ENCODE assay signal across 19 cellular contexts in the genomic region with DNA sequence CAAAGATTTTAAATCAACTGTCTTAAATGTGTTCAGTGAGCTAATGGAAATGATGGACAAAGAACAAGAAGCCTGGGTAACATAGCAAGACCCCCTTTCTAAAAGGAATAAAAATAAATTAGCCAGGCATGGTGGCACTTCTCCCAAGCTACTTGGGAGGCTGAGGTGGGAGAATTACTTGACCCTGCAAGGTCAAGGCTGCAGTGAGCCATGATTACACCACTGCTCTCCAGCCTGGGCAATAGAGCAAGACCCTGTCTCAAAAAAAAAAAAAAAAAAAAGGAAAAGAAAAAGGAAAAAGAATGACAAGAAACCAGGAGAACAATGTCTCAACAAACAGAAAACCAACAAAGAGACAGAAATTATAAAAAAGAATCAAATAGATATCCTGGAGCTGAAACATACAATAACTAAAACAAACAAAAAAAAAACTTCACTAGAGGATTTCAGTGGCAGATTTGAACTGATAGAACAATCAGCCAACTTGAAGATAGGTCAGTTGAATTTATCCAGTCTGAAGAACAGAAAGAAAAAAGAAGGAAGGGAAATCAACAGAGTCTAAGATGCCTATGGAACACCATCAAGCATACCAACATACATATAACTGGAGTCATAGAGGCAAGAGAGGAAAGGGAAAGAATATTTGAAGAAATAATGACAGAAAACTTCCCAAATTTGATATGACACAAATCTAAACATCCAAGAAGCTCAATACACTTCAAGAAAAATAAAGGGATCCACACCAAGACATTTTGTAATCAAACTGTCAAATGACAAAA. TPM values are rescaled to one million over a fixed set of nuclear protein-coding genes. Genes with fewer than 3 reads are reported as not detected.
DNase-seq lines count a peak whose midpoint lies in the region; ATAC-seq lines count a peak whose summit lies in the region.
"Had no signal": no experiment of that assay in that cellular context is flagged by ENCODE, and none has a peak within 500 bp of the region (broad histone marks: within the 10 kb centered on the region; RNA-seq: fewer than 3 reads in every experiment).

No MANE protein-coding gene starts in this region.

- H3K27ac Mint-ChIP-seq in activated T-cell treated with anti-CD3 and anti-CD28 coated beads, Interleukin-2, amount 50 U/mL, for 24 hours: peak overlapping the region; percentile 50
- H3K27ac Mint-ChIP-seq in IgD-negative memory B cell: peak overlapping the region in 2 of 3 donors; percentile 68 to 72
- H3K27ac Mint-ChIP-seq in activated naive CD8-positive, alpha-beta T cell treated with anti-CD3 and anti-CD28 coated beads, Interleukin-2, amount 10 ng/mL, durations not matched to agents 7 days and 5 days: peak overlapping the region; percentile 81
- H3K27ac Mint-ChIP-seq in stimulated activated naive B cell treated with anti-CD40 and anti-IgM and Interleukin-4, amounts not matched to agents 10 μg/mL and 1 μg/mL and 100 μg/mL, for 72 hours: peak overlapping the region; percentile 53

- no peaks in the 10 kb centered on the region for H3K27me3 Mint-ChIP-seq in activated T-cell treated with anti-CD3 and anti-CD28 coated beads, Interleukin-2, amount 50 U/mL, for 24 hours
- no peaks in the 10 kb centered on the region for H3K27me3 Mint-ChIP-seq in IgD-negative memory B cell
- no peaks in the 10 kb centered on the region for H3K27me3 Mint-ChIP-seq in activated naive CD8-positive, alpha-beta T cell treated with anti-CD3 and anti-CD28 coated beads, Interleukin-2, amount 10 ng/mL, durations not matched to agents 7 days and 5 days
- no peaks in the 10 kb centered on the region for H3K27me3 Mint-ChIP-seq in stimulated activated naive B cell treated with anti-CD40 and anti-IgM and Interleukin-4, amounts not matched to agents 10 μg/mL and 1 μg/mL and 100 μg/mL, for 72 hours

- H3K9me3 Mint-ChIP-seq in activated T-cell treated with anti-CD3 and anti-CD28 coated beads, Interleukin-2, amount 50 U/mL, for 24 hours: peaks cover 3% of the 10 kb centered on the region
- H3K9me3 Mint-ChIP-seq in IgD-negative memory B cell: peaks cover 0 to 10% (median 4%) of the 10 kb centered on the region in 3 donors
- H3K9me3 Mint-ChIP-seq in activated naive CD8-positive, alpha-beta T cell treated with anti-CD3 and anti-CD28 coated beads, Interleukin-2, amount 10 ng/mL, durations not matched to agents 7 days and 5 days: peaks cover 4% of the 10 kb centered on the region
- peaks cover 3 to 9% of the 10 kb centered on the region in 2 donors for H3K9me3 Mint-ChIP-seq in stimulated activated naive B cell treated with anti-CD40 and anti-IgM and Interleukin-4, amounts not matched to agents 10 μg/mL and 1 μg/mL and 100 μg/mL, for 72 hours

- peaks cover 30% of the 10 kb centered on the region for H3K4me1 Mint-ChIP-seq in activated T-cell treated with anti-CD3 and anti-CD28 coated beads, Interleukin-2, amount 50 U/mL, for 24 hours (ENCODE audit: low read depth)
- H3K4me1 Mint-ChIP-seq in IgD-negative memory B cell: peaks cover 17 to 19% (median 18%) of the 10 kb centered on the region in 3 donors
- peaks cover 30% of the 10 kb centered on the region for H3K4me1 Mint-ChIP-seq in activated naive CD8-positive, alpha-beta T cell treated with anti-CD3 and anti-CD28 coated beads, Interleukin-2, amount 10 ng/mL, durations not matched to agents 7 days and 5 days
- peaks cover 13 to 24% of the 10 kb centered on the region in 2 donors for H3K4me1 Mint-ChIP-seq in stimulated activated naive B cell treated with anti-CD40 and anti-IgM and Interleukin-4, amounts not matched to agents 10 μg/mL and 1 μg/mL and 100 μg/mL, for 72 hours

- H3K36me3 Mint-ChIP-seq in activated T-cell treated with anti-CD3 and anti-CD28 coated beads, Interleukin-2, amount 50 U/mL, for 24 hours (ENCODE audit: low read depth): peaks cover 60% of the 10 kb centered on the region
- peaks cover 5% of the 10 kb centered on the region for H3K36me3 Mint-ChIP-seq in IgD-negative memory B cell
- peaks cover 31% of the 10 kb centered on the region for H3K36me3 Mint-ChIP-seq in activated naive CD8-positive, alpha-beta T cell treated with anti-CD3 and anti-CD28 coated beads, Interleukin-2, amount 10 ng/mL, durations not matched to agents 7 days and 5 days
- H3K36me3 Mint-ChIP-seq in stimulated activated naive B cell treated with anti-CD40 and anti-IgM and Interleukin-4, amounts not matched to agents 10 μg/mL and 1 μg/mL and 100 μg/mL, for 72 hours: peaks cover 5 to 21% of the 10 kb centered on the region in 2 donors

- POLR2A ChIA-PET in activated naive CD8-positive, alpha-beta T cell treated with anti-CD3 and anti-CD28 coated beads, Interleukin-2, amount 10 ng/mL, durations not matched to agents 7 days and 5 days (lab: Charles Lee): interaction anchor here (0.6 to 2.0 kb wide), 7 partner anchors 13 to 1126 kb away, joined by 3 to 5 read pairs (median 4); no protein-coding TSS in a partner anchor

- DNase-seq in activated T-cell treated with anti-CD3 and anti-CD28 coated beads, Interleukin-2, amount 50 U/mL, for 24 hours: no peak
- DNase-seq in activated T-cell treated with anti-CD3 and anti-CD28 coated beads, Interleukin-2, amount 50 U/mL, for 48 hours: no peak
- DNase-seq in activated naive CD8-positive, alpha-beta T cell treated with anti-CD3 and anti-CD28 coated beads, Interleukin-2, amount 10 ng/mL, durations not matched to agents 7 days and 5 days: no peak
- no peak for DNase-seq in stimulated activated naive B cell treated with anti-CD40 and anti-IgM and Interleukin-4, amounts not matched to agents 10 μg/mL and 1 μg/mL and 100 μg/mL, for 72 hours
- DNase-seq in NCI-H1092 (lab: John Stamatoyannopoulos, UW): no peak
- DNase-seq in NCI-H446 treated with DMSO at 0.1 percent for 48 hours (lab: John Stamatoyannopoulos, UW): no peak
- no peak for DNase-seq in AML-193 (lab: John Stamatoyannopoulos, UW)
- DNase-seq: DMS79 treated with DMSO at 0.1 percent for 48 hours, GM23248, hypothalamus, KBM-7, NCI-H187, NCI-H774, occipital lobe, PC-9, retina, SJCRH30, testis had no signal

- H3K4me3 Mint-ChIP-seq in activated T-cell treated with anti-CD3 and anti-CD28 coated beads, Interleukin-2, amount 50 U/mL, for 24 hours: no peak overlapping the region
- H3K4me3 Mint-ChIP-seq in IgD-negative memory B cell: no peak overlapping the region
- peak overlapping the region; percentile 60 for H3K4me3 Mint-ChIP-seq in activated naive CD8-positive, alpha-beta T cell treated with anti-CD3 and anti-CD28 coated beads, Interleukin-2, amount 10 ng/mL, durations not matched to agents 7 days and 5 days
- H3K4me3 Mint-ChIP-seq in stimulated activated naive B cell treated with anti-CD40 and anti-IgM and Interleukin-4, amounts not matched to agents 10 μg/mL and 1 μg/mL and 100 μg/mL, for 72 hours: no peak overlapping the region

- ATAC-seq in activated naive CD8-positive, alpha-beta T cell treated with anti-CD3 and anti-CD28 coated beads, Interleukin-2, amount 10 ng/mL, durations not matched to agents 7 days and 5 days (ENCODE audit: low read depth): no peak
- ATAC-seq in stimulated activated naive B cell treated with anti-CD40 and anti-IgM and Interleukin-4, amounts not matched to agents 10 μg/mL and 1 μg/mL and 100 μg/mL, for 72 hours (replicated peaks): no peak

RNA-seq across cellular contexts. Expression of a gene that starts 16.8 kb away (rescaled TPM):
- polyA plus RNA-seq in IgD-negative memory B cell: 11.0 TPM
- total RNA-seq in activated naive CD8-positive, alpha-beta T cell treated with anti-CD3 and anti-CD28 coated beads, Interleukin-2, amount 10 ng/mL, durations not matched to agents 7 days and 5 days: 10 to 100 TPM; 13.1 to 16.2 TPM

RNA-seq across cellular contexts. Expression of a gene that starts 17.8 kb away (rescaled TPM):
- 0.21 TPM for polyA plus RNA-seq in IgD-negative memory B cell
- total RNA-seq in activated naive CD8-positive, alpha-beta T cell treated with anti-CD3 and anti-CD28 coated beads, Interleukin-2, amount 10 ng/mL, durations not matched to agents 7 days and 5 days: 10 to 100 TPM; 26.0 to 27.3 TPM

RNA-seq across cellular contexts. Expression of a gene that starts 49.6 kb away (rescaled TPM):
- polyA plus RNA-seq in IgD-negative memory B cell: 7.4 TPM
- 10 to 100 TPM; 11.4 to 11.8 TPM for total RNA-seq in activated naive CD8-positive, alpha-beta T cell treated with anti-CD3 and anti-CD28 coated beads, Interleukin-2, amount 10 ng/mL, durations not matched to agents 7 days and 5 days
